14 cellular contexts compared by ENCODE assay signal in the genomic region with DNA sequence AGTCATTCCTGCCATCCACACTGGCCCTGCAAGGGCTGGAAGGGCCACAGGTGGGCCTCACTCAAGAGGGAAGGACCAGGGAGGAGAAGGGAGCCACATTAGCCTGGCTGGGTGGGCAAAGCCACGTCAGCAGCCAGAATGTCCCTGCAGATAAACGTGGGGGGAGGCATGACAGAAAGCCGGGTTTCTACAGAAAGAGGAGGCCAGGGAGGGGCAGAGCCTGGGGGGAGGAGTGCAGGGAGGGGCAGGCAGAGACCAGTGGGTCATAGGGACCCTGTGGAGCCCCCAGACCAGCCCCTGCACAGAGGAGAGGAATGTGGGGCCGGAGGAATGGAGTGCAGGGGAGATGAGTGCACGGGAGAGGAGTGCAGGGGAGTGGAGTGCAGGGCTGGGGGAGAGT.
"Had no signal": no experiment of that assay in that cellular context is flagged by ENCODE, and none has a peak within 500 bp of the region (broad histone marks: within the 10 kb centered on the region; RNA-seq: fewer than 3 reads in every experiment).

No MANE protein-coding gene starts in this region.

- H3K4me1 ChIP-seq: SJCRH30 had no signal

- H3K36me3 ChIP-seq: SJCRH30 had no signal

- H3K4me3 ChIP-seq: SJCRH30 had no signal

- H3K27ac ChIP-seq: RWPE1, SJCRH30 had no signal

- H3K9me3 ChIP-seq: SJCRH30 had no signal

- DNase-seq: KBM-7, NCI-H1092 treated with DMSO at 0.1 percent for 48 hours, NCI-H1436, NCI-H187, NCI-H2029, NCI-H2081 treated with DMSO at 0.1 percent for 48 hours, NCI-H226, NCI-H446, NCI-H510A, NCI-H774, PC-3, SHP77 had no signal
